ENCODE assay signal across 14 cellular contexts in genomic region chr20:61053487-61054277, GRCh38.
"Had no signal": no experiment of that assay in that cellular context is flagged by ENCODE, and none has a peak within 500 bp of the region (broad histone marks: within the 10 kb centered on the region; RNA-seq: fewer than 3 reads in every experiment).

No MANE protein-coding gene starts in this region.

- ATAC-seq: heart left ventricle; naive thymus-derived CD4-positive, alpha-beta T cell; right cardiac atrium had no signal

- H3K36me3 ChIP-seq: heart left ventricle had no signal

- H3K27ac ChIP-seq: dorsolateral prefrontal cortex, heart left ventricle had no signal

- DNase-seq: cortex of kidney; dorsolateral prefrontal cortex; effector CD8-positive, alpha-beta T cell; heart left ventricle; hypothalamus; kidney glomerular epithelial cell; mesendoderm; naive thymus-derived CD4-positive, alpha-beta T cell; nephron progenitor cell; right cardiac atrium; small intestine; stimulated activated CD4-positive, alpha-beta T cell treated with anti-CD3 and anti-CD28 coated beads, Interleukin-12 subunit alpha, Interleukin-12 subunit beta, amount 100 ng/mL, for 4 hours; stimulated activated naive CD4-positive, alpha-beta T cell treated with Interleukin-2 at 50 U/mL for 16 hours had no signal

- H3K4me3 Mint-ChIP-seq: naive thymus-derived CD4-positive, alpha-beta T cell; nephron progenitor cell; type B pancreatic cell had no signal

- H3K36me3 Mint-ChIP-seq: naive thymus-derived CD4-positive, alpha-beta T cell; type B pancreatic cell had no signal

- H3K9me3 Mint-ChIP-seq: nephron progenitor cell, type B pancreatic cell had no signal

- H3K4me3 ChIP-seq: dorsolateral prefrontal cortex, heart left ventricle had no signal

- H3K27ac Mint-ChIP-seq: nephron progenitor cell, type B pancreatic cell had no signal

- H3K4me1 ChIP-seq: heart left ventricle had no signal
